ENCODE assay signal across 1 cellular context in genomic region chr3:113091417-113091816, GRCh38.
TF ChIP-seq lines count a peak whose summit lies in the region.

No MANE protein-coding gene starts in this region.

TF ChIP-seq in HEK293, 187 proteins besides CTCF, POLR2A, EP300 and RAD21 (continued from another document):
- TF ChIP-seq PRDM1 (tag by site-specific recombination; IDR thresholded peaks at IDR 0.05) (peak; percentile 78), ZNF311 (tag by site-specific recombination; IDR thresholded peaks at IDR 0.05; ENCODE audit: borderline replicate concordance) (no peak)
